1 cellular context compared by ENCODE assay signal in genomic region chr6:75196051-75196743, GRCh38.
A peak's percentile ranks its signal among the peaks of the same experiment; 100 is the strongest.
TF ChIP-seq lines count a peak whose summit lies in the region.

No MANE protein-coding gene starts in this region.

TF ChIP-seq in endothelial cell of umbilical vein, 7 proteins besides CTCF, POLR2A, EP300 and RAD21:
- no peak for TF ChIP-seq JUN (IDR thresholded peaks at IDR 0.05; ENCODE audit: borderline replicate concordance, insufficient read depth, insufficient read length, low read depth)
- no peak for TF ChIP-seq EZH2 (IDR thresholded peaks at IDR 0.05; ENCODE audit: borderline replicate concordance, low read depth, low read length, severe bottlenecking)
- TF ChIP-seq MAX (IDR thresholded peaks at IDR 0.05; ENCODE audit: insufficient read depth, insufficient read length) = no peak
- TF ChIP-seq POLR2AphosphoS5 (IDR thresholded peaks at IDR 0.05; ENCODE audit: insufficient read depth, low read depth, low read length) = no peak
- peak; percentile 31 for TF ChIP-seq GATA2 (IDR thresholded peaks at IDR 0.05; ENCODE audit: insufficient read depth, insufficient read length, low read depth, low read length)
- TF ChIP-seq FOS (IDR thresholded peaks at IDR 0.05; ENCODE audit: borderline replicate concordance, insufficient read depth, low read length) = peak; percentile 75
- no peak for TF ChIP-seq MYC (IDR thresholded peaks at IDR 0.05; ENCODE audit: low read depth, low read length)
